ENCODE assay signal across 14 cellular contexts in the genomic region with DNA sequence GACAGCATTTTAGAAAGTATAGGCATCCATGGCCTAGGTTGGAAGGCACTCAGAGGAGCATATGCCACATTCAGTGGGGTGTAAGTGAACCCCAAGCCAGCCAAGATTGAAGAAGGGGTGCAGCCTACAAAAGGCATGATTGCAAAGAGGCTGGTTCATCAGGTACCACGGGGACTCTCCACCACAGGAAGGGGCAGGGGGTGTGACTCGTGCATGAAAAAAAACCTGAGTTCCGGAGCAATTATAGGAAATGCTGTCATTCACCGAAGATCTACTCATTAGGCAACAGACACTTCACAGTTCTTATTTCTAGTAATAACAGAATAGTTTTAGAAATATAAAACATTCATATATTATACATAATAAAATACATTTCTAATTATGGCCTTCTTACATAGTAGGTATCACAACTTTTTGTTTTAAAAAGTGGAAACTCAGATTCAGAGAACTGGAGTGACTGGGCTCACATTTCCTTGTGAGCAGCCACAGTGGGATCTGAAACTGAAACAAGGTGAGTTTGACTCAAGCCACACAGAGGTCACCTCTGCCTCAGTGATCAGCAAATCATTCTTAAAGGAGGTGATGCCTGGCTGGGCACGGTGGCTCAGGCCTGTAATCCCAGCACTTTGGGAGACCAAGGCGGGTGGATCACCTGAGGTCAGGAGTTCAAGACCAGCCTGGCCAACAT.
DNase-seq lines count a peak whose midpoint lies in the region; ATAC-seq and TF ChIP-seq lines count a peak whose summit lies in the region.
"Had no signal": no experiment of that assay in that cellular context is flagged by ENCODE, and none has a peak within 500 bp of the region (broad histone marks: within the 10 kb centered on the region; RNA-seq: fewer than 3 reads in every experiment).

No MANE protein-coding gene starts in this region.

- intact Hi-C loops in heart left ventricle (cut with DNase I) = no loop called here

- peak; percentile 50 for DNase-seq in RPMI8226
- no peak for DNase-seq in activated CD4-positive, CD25-positive, alpha-beta regulatory T cell (lab: John Stamatoyannopoulos, UW)
- no peak for DNase-seq in NCI-H774 (lab: John Stamatoyannopoulos, UW)
- no peak for DNase-seq in heart left ventricle
- no peak for DNase-seq in germinal center (ENCODE audit: low spot score)
- DNase-seq: activated T-cell treated with anti-CD3 and anti-CD28 coated beads, Interleukin-2, amount 50 U/mL, for 24 hours; GM23248; islet precursor cell; NCI-H526; substantia nigra had no signal

- no peak overlapping the region for H3K27ac ChIP-seq in heart left ventricle
- H3K27ac ChIP-seq: GM23248 had no signal

- no peaks in the 10 kb centered on the region for H3K9me3 ChIP-seq in heart left ventricle

- H3K27me3 ChIP-seq in heart left ventricle = no peaks in the 10 kb centered on the region

- no peak for TF ChIP-seq CTCF in heart left ventricle (IDR thresholded peaks at IDR 0.05)

- TF ChIP-seq POLR2A in heart left ventricle (IDR thresholded peaks at IDR 0.05) = no peak

- H3K4me3 ChIP-seq in heart left ventricle = no peak overlapping the region
- H3K4me3 ChIP-seq: GM23248 had no signal

- ATAC-seq in GM18861 (IDR thresholded peaks at IDR 0.05; ENCODE audit: unreplicated experiment) (peak; percentile 68), GM21360 (IDR thresholded peaks at IDR 0.05; ENCODE audit: unreplicated experiment) (peak; percentile 96), HG02981 (IDR thresholded peaks at IDR 0.05; ENCODE audit: unreplicated experiment) (peak; percentile 96), heart left ventricle (no peak)
- ATAC-seq: esophagus mucosa had no signal

- H3K36me3 ChIP-seq in heart left ventricle = no peaks in the 10 kb centered on the region

- no peaks in the 10 kb centered on the region for H3K4me1 ChIP-seq in heart left ventricle

- WGBS in heart left ventricle, 4 donors = 73 to 81% (median 78%) methylated on average over 6 of the region's 6 CpGs

Comparison
In these comparisons a context has a peak if more than half of its experiments do, and no peak if none do; other contexts are left out.
1. ATAC-seq: peak in GM18861 (single experiment), GM21360 (single experiment) and HG02981 (single experiment); none in heart left ventricle (0 of 4).